8 cellular contexts compared by ENCODE assay signal in genomic region chr1:205811660-205812059, GRCh38. TPM values are rescaled to one million over a fixed set of nuclear protein-coding genes. Genes with fewer than 3 reads are reported as not detected.
A peak's percentile ranks its signal among the peaks of the same experiment; 100 is the strongest.
DNase-seq lines count a peak whose midpoint lies in the region; ATAC-seq, FAIRE-seq and TF ChIP-seq lines count a peak whose summit lies in the region.

No MANE protein-coding gene starts in this region.

- POLR2A ChIA-PET in naive thymus-derived CD4-positive, alpha-beta T cell (lab: Charles Lee) = interaction anchor here (0.9 to 3.4 kb wide), 7 partner anchors 10 to 220 kb away, joined by 3 to 16 read pairs (median 4); partner anchors contain the start of genes PM20D1 and RAB29

- peaks cover 0 to 24% (median 8%) of the 10 kb centered on the region in 5 donors for H3K36me3 Mint-ChIP-seq in naive thymus-derived CD4-positive, alpha-beta T cell

- peak overlapping the region; percentile 75 to 97 (median 92) for H3K27ac Mint-ChIP-seq in naive thymus-derived CD4-positive, alpha-beta T cell

- H3K27me3 Mint-ChIP-seq in naive thymus-derived CD4-positive, alpha-beta T cell = peaks cover 0 to 13% (median 0%) of the 10 kb centered on the region in 5 donors

- CTCF ChIA-PET in naive thymus-derived CD4-positive, alpha-beta T cell (lab: Charles Lee) = interaction anchor here (1.1 to 1.7 kb wide), 4 partner anchors 18 to 166 kb away, joined by 3 to 5 read pairs (median 3); partner anchors contain the start of gene PM20D1

- 54 to 75% methylated on average over 3 to 5 of the region's 5 CpGs for WGBS in ectodermal cell, 2 experiments
- 26 to 48% (median 33%) methylated on average over 5 of the region's 5 CpGs for WGBS in small intestine, 3 donors

- peaks cover 46 to 73% (median 69%) of the 10 kb centered on the region in 7 donors for H3K4me1 Mint-ChIP-seq in naive thymus-derived CD4-positive, alpha-beta T cell

- H3K36me3 ChIP-seq in ectodermal cell (ENCODE audit: control insufficient read depth, insufficient read depth, low read length) (no peaks in the 10 kb centered on the region), small intestine (ENCODE audit: control insufficient read depth in 2 of 2, insufficient read depth in 2 of 2, low read length in 2 of 2) (no peaks in the 10 kb centered on the region)
- H3K36me3 ChIP-seq in naive thymus-derived CD4-positive, alpha-beta T cell (ENCODE audit: control insufficient read depth in 2 of 3, insufficient read depth in 3 of 3, low read length in 3 of 3) = peaks cover 0 to 12% (median 0%) of the 10 kb centered on the region in 3 experiments

- peak; percentile 22 for DNase-seq in AG20443 (ENCODE audit: low spot score)
- peak; percentile 19 for DNase-seq in NAMALWA (ENCODE audit: low spot score)
- no peak for DNase-seq in naive thymus-derived CD4-positive, alpha-beta T cell
- DNase-seq in NCI-H2227 treated with DMSO at 0.1 percent for 48 hours (lab: John Stamatoyannopoulos, UW) = no peak
- DNase-seq in omental fat pad (ENCODE audit: low spot score) = no peak
- DNase-seq in small intestine = no peak
- DNase-seq in EL = no peak

- no peak for FAIRE-seq in small intestine (lab: Jason Lieb, UNC)

- intact Hi-C loops in naive thymus-derived CD4-positive, alpha-beta T cell (cut with micrococcal nuclease) = loop anchor here in 1 of 2 donors (5.0 kb wide), 2 partner anchors 34 to 64 kb away; partner anchors contain the start of gene RAB29

- TF ChIP-seq CTCF in omental fat pad (IDR thresholded peaks at IDR 0.05) = no peak

- ATAC-seq in naive thymus-derived CD4-positive, alpha-beta T cell = no peak
- ATAC-seq in omental fat pad (ENCODE audit: low FRiP score) = no peak

- H3K4me1 ChIP-seq in ectodermal cell (ENCODE audit: control insufficient read depth, insufficient read depth, low read length) (peaks cover 11% of the 10 kb centered on the region), small intestine (ENCODE audit: control insufficient read depth in 2 of 2, insufficient read depth in 1 of 2, low read depth in 1 of 2, low read length in 1 of 2) (peaks cover 0 to 10% of the 10 kb centered on the region in 2 donors)
- H3K4me1 ChIP-seq in naive thymus-derived CD4-positive, alpha-beta T cell (ENCODE audit: control insufficient read depth in 2 of 2, insufficient read depth in 2 of 2, low read length in 2 of 2) = peaks cover 23 to 46% of the 10 kb centered on the region in 2 donors

- H3K27me3 ChIP-seq in ectodermal cell (ENCODE audit: control insufficient read depth, insufficient read depth, low read length, poor library complexity, severe bottlenecking) (peaks cover 7% of the 10 kb centered on the region), small intestine (ENCODE audit: control insufficient read depth in 2 of 2, insufficient read depth in 2 of 2, low read length in 2 of 2) (no peaks in the 10 kb centered on the region)
- no peaks in the 10 kb centered on the region for H3K27me3 ChIP-seq in naive thymus-derived CD4-positive, alpha-beta T cell (ENCODE audit: control insufficient read depth in 2 of 2, insufficient read depth in 2 of 2, low read length in 2 of 2)

- peak overlapping the region; percentile 48 for H3K4me3 ChIP-seq in ectodermal cell (ENCODE audit: insufficient read depth, low read depth, low read length)
- H3K4me3 ChIP-seq in naive thymus-derived CD4-positive, alpha-beta T cell (ENCODE audit: low read length) = peak overlapping the region; percentile 69
- H3K4me3 ChIP-seq in small intestine (ENCODE audit: low read depth in 1 of 2, low read length in 2 of 2) = no peak overlapping the region

- peaks cover 0 to 5% (median 0%) of the 10 kb centered on the region in 11 donors for H3K9me3 Mint-ChIP-seq in naive thymus-derived CD4-positive, alpha-beta T cell

- H3K4me3 Mint-ChIP-seq in naive thymus-derived CD4-positive, alpha-beta T cell = peak overlapping the region; percentile 88 to 94 (median 92)

- no peak overlapping the region for H3K27ac ChIP-seq in ectodermal cell (ENCODE audit: insufficient read depth, low read depth, low read length, poor library complexity, severe bottlenecking)
- H3K27ac ChIP-seq in naive thymus-derived CD4-positive, alpha-beta T cell (ENCODE audit: low read depth, low read length) = peak overlapping the region; percentile 87
- H3K27ac ChIP-seq in small intestine (ENCODE audit: low read depth in 1 of 2, low read length in 1 of 2) = no peak overlapping the region

- H3K9me3 ChIP-seq in ectodermal cell (ENCODE audit: control insufficient read depth, low read length) (no peaks in the 10 kb centered on the region), small intestine (ENCODE audit: control insufficient read depth, low read depth) (no peaks in the 10 kb centered on the region)
- H3K9me3 ChIP-seq in naive thymus-derived CD4-positive, alpha-beta T cell (ENCODE audit: control insufficient read depth in 2 of 3, low read length in 3 of 3) = no peaks in the 10 kb centered on the region

RNA-seq across cellular contexts. Expression of gene SLC41A1, which starts 1.3 kb away (rescaled TPM):
- polyA plus RNA-seq in ectodermal cell (2013, experiment 1 of 4) = 29.1 TPM
- polyA plus RNA-seq in ectodermal cell (2013, experiment 2 of 4) = 26.3 TPM
- 13.7 TPM for polyA plus RNA-seq in ectodermal cell (2013, experiment 3 of 4)
- 16.6 TPM for polyA plus RNA-seq in ectodermal cell (2013, experiment 4 of 4)
- 10 to 100 TPM; 16.5 to 32.0 (median 27.8) TPM for total RNA-seq in naive thymus-derived CD4-positive, alpha-beta T cell
- 10 to 100 TPM in 1 of 2 donors, 1 to 10 TPM in 1; 9.1 to 15.9 TPM for polyA plus RNA-seq in naive thymus-derived CD4-positive, alpha-beta T cell
- 10 to 100 TPM; 15.3 to 33.1 (median 25.1) TPM for total RNA-seq in omental fat pad
- 1 to 10 TPM in 2 of 3 donors, under 1 TPM in 1; 0.89 to 9.4 (median 3.2) TPM for polyA plus RNA-seq in small intestine

RNA-seq across cellular contexts. Expression of gene RAB29, which starts 36.4 kb away (rescaled TPM):
- 7.4 TPM for polyA plus RNA-seq in ectodermal cell (2013, experiment 1 of 4)
- polyA plus RNA-seq in ectodermal cell (2013, experiment 2 of 4) = 6.0 TPM
- polyA plus RNA-seq in ectodermal cell (2013, experiment 3 of 4) = 5.3 TPM
- polyA plus RNA-seq in ectodermal cell (2013, experiment 4 of 4) = 5.7 TPM
- 10 to 100 TPM; 23.9 to 55.5 (median 45.9) TPM for total RNA-seq in naive thymus-derived CD4-positive, alpha-beta T cell
- 10 to 100 TPM; 57.3 to 76.6 TPM for polyA plus RNA-seq in naive thymus-derived CD4-positive, alpha-beta T cell
- total RNA-seq in omental fat pad = 10 to 100 TPM; 14.4 to 26.9 (median 20.0) TPM
- 10 to 100 TPM in 1 of 3 donors, 1 to 10 TPM in 2; 7.4 to 10.3 (median 7.6) TPM for polyA plus RNA-seq in small intestine

RNA-seq across cellular contexts. Expression of gene PM20D1, which starts 38.3 kb away (rescaled TPM):
- not detected for polyA plus RNA-seq in ectodermal cell (2013, experiment 1 of 4)
- not detected for polyA plus RNA-seq in ectodermal cell (2013, experiment 2 of 4)
- not detected for polyA plus RNA-seq in ectodermal cell (2013, experiment 3 of 4)
- polyA plus RNA-seq in ectodermal cell (2013, experiment 4 of 4) = not detected
- total RNA-seq in naive thymus-derived CD4-positive, alpha-beta T cell = 1 to 10 TPM in 4 of 5 experiments, under 1 TPM in 1; 0.92 to 2.7 (median 1.9) TPM
- 1 to 10 TPM; 1.6 to 2.2 TPM for polyA plus RNA-seq in naive thymus-derived CD4-positive, alpha-beta T cell
- under 1 TPM; 0.19 to 0.74 (median 0.50) TPM for total RNA-seq in omental fat pad
- under 1 TPM in 1 of 3 donors, not detected in 2; 0.19 TPM for polyA plus RNA-seq in small intestine

Comparison
In these comparisons a context has a peak if more than half of its experiments do, and no peak if none do; other contexts are left out.
1. DNase-seq: peak in AG20443 (single experiment) and NAMALWA (single experiment); none in naive thymus-derived CD4-positive, alpha-beta T cell (0 of 9), NCI-H2227 treated with DMSO at 0.1 percent for 48 hours (single experiment), omental fat pad (single experiment), small intestine (single experiment) and EL (single experiment).
2. H3K4me3 ChIP-seq: peak in ectodermal cell (single experiment) and naive thymus-derived CD4-positive, alpha-beta T cell (single experiment); none in small intestine (0 of 2).